ENCODE assay signal across 8 cellular contexts in genomic region chr13:94435604-94436226, GRCh38. TPM values are rescaled to one million over a fixed set of nuclear protein-coding genes. Genes with fewer than 3 reads are reported as not detected.
DNase-seq lines count a peak whose midpoint lies in the region; ATAC-seq, FAIRE-seq and TF ChIP-seq lines count a peak whose summit lies in the region.

No MANE protein-coding gene starts in this region.

- H3K36me3 ChIP-seq in upper lobe of left lung, result no peaks in the 10 kb centered on the region

- no peaks in the 10 kb centered on the region for H3K4me1 ChIP-seq in upper lobe of left lung

- peak; percentile 66 for DNase-seq in Ammon's horn (ENCODE audit: low spot score)
- DNase-seq in GM18507 (ENCODE audit: extremely low spot score, insufficient read length, low read depth), result no peak
- DNase-seq in NCI-H748 (lab: John Stamatoyannopoulos, UW; ENCODE audit: unreplicated experiment), result peak; percentile 81
- peak; percentile 55 for DNase-seq in MCF 10A (ENCODE audit: unreplicated experiment)
- peak; percentile 54 for DNase-seq in kidney tubule cell (ENCODE audit: low spot score)
- no peak for DNase-seq in upper lobe of left lung
- DNase-seq in nucleus accumbens (lab: John Stamatoyannopoulos, UW), result no peak

- peak; percentile 52 for FAIRE-seq in GM18507 (lab: Jason Lieb, UNC)

- H3K4me1 Mint-ChIP-seq in MCF 10A (ENCODE audit: insufficient read depth, unreplicated experiment), result no peaks in the 10 kb centered on the region

- no peaks in the 10 kb centered on the region for H3K9me3 ChIP-seq in upper lobe of left lung

- H3K36me3 Mint-ChIP-seq in MCF 10A (ENCODE audit: insufficient read depth, unreplicated experiment), result no peaks in the 10 kb centered on the region

- H3K27me3 Mint-ChIP-seq in MCF 10A (ENCODE audit: insufficient read depth, unreplicated experiment), result peaks cover 20% of the 10 kb centered on the region

- H3K4me3 ChIP-seq in upper lobe of left lung, result no peak overlapping the region

- no peak overlapping the region for H3K27ac Mint-ChIP-seq in MCF 10A (ENCODE audit: low read depth, unreplicated experiment)

- WGBS in upper lobe of left lung, 2 donors, result 44% methylated on average over 4 of the region's 4 CpGs

- ATAC-seq in HG03469 (IDR thresholded peaks at IDR 0.05; ENCODE audit: unreplicated experiment) (peak; percentile 62), upper lobe of left lung (ENCODE audit: low FRiP score in 2 of 2) (peak in 1 of 2 donors; percentile 77)

- no peaks in the 10 kb centered on the region for H3K27me3 ChIP-seq in upper lobe of left lung

- POLR2A ChIA-PET in MCF 10A (lab: Yijun Ruan, JAX), result interaction anchor here (0.6 to 2.8 kb wide), 4 partner anchors 160 to 184 kb away, joined by 3 to 8 read pairs (median 4); partner anchors contain the start of genes GPR180 and TGDS

- TF ChIP-seq CTCF in MCF 10A (IDR thresholded peaks at IDR 0.05; ENCODE audit: unreplicated experiment) (peak; percentile 63), upper lobe of left lung (IDR thresholded peaks at IDR 0.05) (peak; percentile 26 to 59 (median 48))

- no peak for TF ChIP-seq POLR2A in upper lobe of left lung (IDR thresholded peaks at IDR 0.05)

- CTCF ChIA-PET in MCF 10A (lab: Yijun Ruan, JAX), result interaction anchor here (0.6 to 10.9 kb wide), 38 partner anchors 8 to 1937 kb away, joined by 3 to 240 read pairs (median 4); partner anchors contain the start of gene TGDS

- intact Hi-C loops in MCF 10A (cut with micrococcal nuclease), result loop anchor here (1.0 to 5.0 kb wide), 3 partner anchors 114 to 722 kb away; no protein-coding TSS in a partner anchor

- no peak overlapping the region for H3K27ac ChIP-seq in upper lobe of left lung

- no TSS peak for BruUV-seq in MCF 10A (replicated peaks; lab: Mats Ljungman, UMichigan)

- H3K9me3 Mint-ChIP-seq in MCF 10A (ENCODE audit: unreplicated experiment), result no peaks in the 10 kb centered on the region

- no peak overlapping the region for H3K4me3 Mint-ChIP-seq in MCF 10A (ENCODE audit: unreplicated experiment)

- no peak for TF ChIP-seq EP300 in upper lobe of left lung (IDR thresholded peaks at IDR 0.05)

RNA-seq across cellular contexts. Expression of gene DCT, which starts 43.8 kb away (rescaled TPM):
- total RNA-seq in MCF 10A (2022) (0.07 TPM in 1 of 2 replicates, not detected in the other), upper lobe of left lung (1 to 10 TPM in 1 of 6 donors, under 1 TPM in 2, not detected in 3; 0.07 to 4.2 (median 0.20) TPM)

Comparison
In these comparisons a context has a peak if more than half of its experiments do, and no peak if none do; other contexts are left out.
1. DNase-seq: peak in Ammon's horn (single experiment), NCI-H748 (single experiment), MCF 10A (single experiment) and kidney tubule cell (single experiment); none in GM18507 (single experiment), upper lobe of left lung (0 of 2) and nucleus accumbens (0 of 56).